ENCODE assay signal across 15 cellular contexts in genomic region chr3:120793601-120794000, GRCh38.
"Had no signal": no experiment of that assay in that cellular context is flagged by ENCODE, and none has a peak within 500 bp of the region (broad histone marks: within the 10 kb centered on the region; RNA-seq: fewer than 3 reads in every experiment).

No MANE protein-coding gene starts in this region.

- H3K4me3 Mint-ChIP-seq: activated CD4-positive, alpha-beta T cell treated with anti-CD3 and anti-CD28 coated beads, Interleukin-2, amount 10 ng/mL, durations not matched to agents 7 days and 5 days; activated naive CD4-positive, alpha-beta T cell treated with anti-CD3 and anti-CD28 coated beads for 36 hours; activated T-helper 17 cell treated with anti-CD3 and anti-CD28 coated beads, Interleukin-2, amount 50 U/mL, for 72 hours; naive B cell; stimulated activated memory B cell treated with anti-CD40 and anti-IgM and Interleukin-4, amounts not matched to agents 10 μg/mL and 1 μg/mL and 100 μg/mL, for 72 hours had no signal

- H3K4me1 Mint-ChIP-seq: activated CD4-positive, alpha-beta T cell treated with anti-CD3 and anti-CD28 coated beads, Interleukin-2, amount 10 ng/mL, durations not matched to agents 7 days and 5 days; activated T-helper 17 cell treated with anti-CD3 and anti-CD28 coated beads, Interleukin-2, amount 50 U/mL, for 72 hours; naive B cell; stimulated activated memory B cell treated with anti-CD40 and anti-IgM and Interleukin-4, amounts not matched to agents 10 μg/mL and 1 μg/mL and 100 μg/mL, for 72 hours had no signal

- H3K27ac ChIP-seq: adrenal gland, coronary artery, right atrium auricular region, transverse colon had no signal

- H3K4me1 ChIP-seq: adrenal gland, right atrium auricular region had no signal

- DNase-seq: activated CD4-positive, alpha-beta T cell treated with anti-CD3 and anti-CD28 coated beads, Interleukin-2, amount 10 ng/mL, durations not matched to agents 7 days and 5 days; activated CD8-positive, alpha-beta memory T cell treated with anti-CD3 and anti-CD28 coated beads for 24 hours; activated naive CD4-positive, alpha-beta T cell treated with anti-CD3 and anti-CD28 coated beads for 36 hours; activated T-cell treated with anti-CD3 and anti-CD28 coated beads for 4 hours; adrenal gland; caudate nucleus; effector CD8-positive, alpha-beta T cell; left cardiac atrium; naive B cell; transverse colon had no signal

- ATAC-seq: activated T-helper 17 cell treated with anti-CD3 and anti-CD28 coated beads, Interleukin-2, amount 50 U/mL, for 72 hours; left cardiac atrium; stimulated activated memory B cell treated with anti-CD40 and anti-IgM and Interleukin-4, amounts not matched to agents 10 μg/mL and 1 μg/mL and 100 μg/mL, for 72 hours had no signal

- H3K36me3 ChIP-seq: adrenal gland, right atrium auricular region, transverse colon had no signal

- H3K36me3 Mint-ChIP-seq: naive B cell; stimulated activated memory B cell treated with anti-CD40 and anti-IgM and Interleukin-4, amounts not matched to agents 10 μg/mL and 1 μg/mL and 100 μg/mL, for 72 hours had no signal

- H3K27me3 Mint-ChIP-seq: activated T-helper 17 cell treated with anti-CD3 and anti-CD28 coated beads, Interleukin-2, amount 50 U/mL, for 72 hours; stimulated activated memory B cell treated with anti-CD40 and anti-IgM and Interleukin-4, amounts not matched to agents 10 μg/mL and 1 μg/mL and 100 μg/mL, for 72 hours had no signal

- H3K9me3 Mint-ChIP-seq: activated CD4-positive, alpha-beta T cell treated with anti-CD3 and anti-CD28 coated beads, Interleukin-2, amount 10 ng/mL, durations not matched to agents 7 days and 5 days; activated naive CD4-positive, alpha-beta T cell treated with anti-CD3 and anti-CD28 coated beads for 36 hours; activated T-helper 17 cell treated with anti-CD3 and anti-CD28 coated beads, Interleukin-2, amount 50 U/mL, for 72 hours; naive B cell; stimulated activated memory B cell treated with anti-CD40 and anti-IgM and Interleukin-4, amounts not matched to agents 10 μg/mL and 1 μg/mL and 100 μg/mL, for 72 hours had no signal

- H3K27ac Mint-ChIP-seq: activated CD4-positive, alpha-beta T cell treated with anti-CD3 and anti-CD28 coated beads, Interleukin-2, amount 10 ng/mL, durations not matched to agents 7 days and 5 days; activated naive CD4-positive, alpha-beta T cell treated with anti-CD3 and anti-CD28 coated beads for 36 hours; activated T-helper 17 cell treated with anti-CD3 and anti-CD28 coated beads, Interleukin-2, amount 50 U/mL, for 72 hours; naive B cell; stimulated activated memory B cell treated with anti-CD40 and anti-IgM and Interleukin-4, amounts not matched to agents 10 μg/mL and 1 μg/mL and 100 μg/mL, for 72 hours had no signal

- H3K27me3 ChIP-seq: adrenal gland, right atrium auricular region, transverse colon had no signal

- H3K4me3 ChIP-seq: adrenal gland, coronary artery, lung, right atrium auricular region, transverse colon had no signal

- H3K9me3 ChIP-seq: adrenal gland, right atrium auricular region, transverse colon had no signal
